ENCODE assay signal across 7 cellular contexts in the genomic region with DNA sequence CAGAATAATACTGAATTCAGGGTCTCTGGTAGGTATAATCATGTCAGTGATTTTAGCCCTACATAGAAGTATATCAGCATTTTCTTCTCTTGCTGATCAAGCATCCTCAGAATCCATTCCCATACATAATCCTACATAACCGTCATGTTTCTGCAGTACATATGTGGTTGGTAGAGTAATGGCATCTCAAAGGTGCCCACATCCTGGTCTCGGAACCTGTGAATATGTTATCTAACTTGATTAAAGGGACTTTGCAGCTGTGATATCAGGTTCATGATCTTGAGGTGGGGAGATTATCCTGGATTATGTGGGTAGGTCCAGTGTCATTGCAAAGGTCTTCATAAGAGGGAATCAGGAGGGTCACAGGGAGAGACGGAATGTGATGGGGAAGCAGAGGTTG.
"Had no signal": no experiment of that assay in that cellular context is flagged by ENCODE, and none has a peak within 500 bp of the region (broad histone marks: within the 10 kb centered on the region; RNA-seq: fewer than 3 reads in every experiment).

No MANE protein-coding gene starts in this region.

- H3K9me3 Mint-ChIP-seq: H9 had no signal

- H3K4me3 Mint-ChIP-seq: H9 had no signal

- FAIRE-seq: H54, HTR-8/SVneo had no signal

- H3K4me1 Mint-ChIP-seq: H9 had no signal

- H3K27ac Mint-ChIP-seq: H9 had no signal

- DNase-seq: GOT3, H9, HCEC 1CT, IMR-90, KBM-7 had no signal
